In genomic region chr12:32679091-32679909, GRCh38 we compare ENCODE assay signal across 8 cellular contexts. TPM values are rescaled to one million over a fixed set of nuclear protein-coding genes. Genes with fewer than 3 reads are reported as not detected.
DNase-seq lines count a peak whose midpoint lies in the region; ATAC-seq, FAIRE-seq and TF ChIP-seq lines count a peak whose summit lies in the region.

DNM1L (plus strand) TSS chr12:32679301; CDS start chr12:32679364, 63 bp downstream.

- FAIRE-seq in endometrium (lab: Jason Lieb, UNC): peak; percentile 80

- 0 out of 2 replicates have a peak within 1 kb of the TSS, but pooled peaks have one; percentile 39 for H2AFZ ChIP-seq in OCI-LY1 (ENCODE audit: low read length)

- H3K9me3 Mint-ChIP-seq in Calu3 (ENCODE audit: low read depth, unreplicated experiment) (no peaks in the 10 kb centered on the region), mesothelial cell of epicardium (no peaks in the 10 kb centered on the region)

- no peaks in the 10 kb centered on the region for H3K9me2 ChIP-seq in OCI-LY1 (ENCODE audit: low read depth, low read length)

- H3K4me1 Mint-ChIP-seq in Calu3 (ENCODE audit: low read depth, unreplicated experiment): peaks cover 9% of the 10 kb centered on the region
- H3K4me1 Mint-ChIP-seq in mesothelial cell of epicardium: peaks cover 21% of the 10 kb centered on the region

- BruUV-seq in Calu3 (replicated peaks; lab: Mats Ljungman, UMichigan): no TSS peak

- peaks cover 18% of the 10 kb centered on the region for H3K36me3 Mint-ChIP-seq in Calu3 (ENCODE audit: insufficient read depth, unreplicated experiment)
- H3K36me3 Mint-ChIP-seq in mesothelial cell of epicardium: no peaks in the 10 kb centered on the region

- H3K9ac ChIP-seq in HUES64 (ENCODE audit: low read depth, low read length): peak within 1 kb of the TSS; percentile 83
- H3K9ac ChIP-seq in OCI-LY1 (ENCODE audit: low read length): peak within 1 kb of the TSS; percentile 80

- H3K4me3 Mint-ChIP-seq in Calu3 (ENCODE audit: low read depth, unreplicated experiment) (peak within 1 kb of the TSS; percentile 75), mesothelial cell of epicardium (peak within 1 kb of the TSS; percentile 86)

- no peaks in the 10 kb centered on the region for H3K27me3 Mint-ChIP-seq in Calu3 (ENCODE audit: unreplicated experiment)
- H3K27me3 Mint-ChIP-seq in mesothelial cell of epicardium (ENCODE audit: low read depth): no peaks in the 10 kb centered on the region

- intact Hi-C loops in Calu3 (cut with micrococcal nuclease; ENCODE audit: unreplicated experiment): no loop called here

- H3K27ac Mint-ChIP-seq in Calu3 (ENCODE audit: unreplicated experiment): peak within 1 kb of the TSS; percentile 65
- peak within 1 kb of the TSS; percentile 95 for H3K27ac Mint-ChIP-seq in mesothelial cell of epicardium

- H3F3A ChIP-seq in OCI-LY1 (ENCODE audit: insufficient read depth, low read length): no peaks in the 10 kb centered on the region

- under 1% methylated on average over 76 of the region's 76 CpGs for WGBS in HUES64

- DNase-seq in Calu3: peak; percentile 96
- DNase-seq in activated CD8-positive, alpha-beta memory T cell treated with anti-CD3 and anti-CD28 coated beads, Interleukin-2, amount 50 U/mL, for 4 hours: peak; percentile 92
- peak; percentile 93 for DNase-seq in mesothelial cell of epicardium (ENCODE audit: low spot score in 2 of 2, unreplicated experiment in 2 of 2)
- DNase-seq in stimulated activated CD8-positive, alpha-beta memory T cell treated with anti-CD3 and anti-CD28 coated beads, Interleukin-15, amount 100 ng/mL, for 48 hours (ENCODE audit: low read depth in 2 of 2): peak; percentile 87 to 90

- peak within 1 kb of the TSS; percentile 76; the same call in 1 of the 2 replicates for H3K27ac ChIP-seq in HUES64 (ENCODE audit: low read depth, low read length)
- H3K27ac ChIP-seq in OCI-LY1 (ENCODE audit: low read depth, low read length, poor library complexity, severe bottlenecking): peak within 1 kb of the TSS; percentile 32

- H4K20me1 ChIP-seq in OCI-LY1 (ENCODE audit: insufficient read depth, low read length): no peaks in the 10 kb centered on the region

- H3K36me3 ChIP-seq in HUES64 (ENCODE audit: insufficient read depth, low read length) (peaks cover 6% of the 10 kb centered on the region; the same call in 1 of the 2 replicates), OCI-LY1 (ENCODE audit: insufficient read depth, low read length) (peaks cover 4% of the 10 kb centered on the region; the same call in 1 of the 2 replicates)

- H3K4me2 ChIP-seq in OCI-LY1 (ENCODE audit: low read length): peak within 1 kb of the TSS; percentile 98

- H3K9me3 ChIP-seq in HUES64 (ENCODE audit: insufficient read depth, low read depth, low read length) (no peaks in the 10 kb centered on the region), OCI-LY1 (ENCODE audit: low read length) (no peaks in the 10 kb centered on the region)

- peaks cover 43% of the 10 kb centered on the region for H3K79me2 ChIP-seq in OCI-LY1 (ENCODE audit: insufficient read depth, low read length)

- CTCF ChIA-PET in Calu3 (lab: Charles Lee): no interaction called here

- ATAC-seq in GM21447 (IDR thresholded peaks at IDR 0.05; ENCODE audit: unreplicated experiment): peak; percentile 95

- TF ChIP-seq CTCF in Calu3 (IDR thresholded peaks at IDR 0.05; ENCODE audit: unreplicated experiment) (no peak), OCI-LY1 (IDR thresholded peaks at IDR 0.05; ENCODE audit: low read length) (no peak), mesothelial cell of epicardium (IDR thresholded peaks at IDR 0.05; ENCODE audit: unreplicated experiment) (no peak)

- H3K27me3 ChIP-seq in HUES64 (ENCODE audit: insufficient read depth, low read length) (no peaks in the 10 kb centered on the region), OCI-LY1 (ENCODE audit: insufficient read depth, low read length) (no peaks in the 10 kb centered on the region)

- H3K4me1 ChIP-seq in HUES64 (ENCODE audit: insufficient read depth, low read length): peaks cover 12% of the 10 kb centered on the region
- peaks cover 38% of the 10 kb centered on the region for H3K4me1 ChIP-seq in OCI-LY1 (ENCODE audit: insufficient read depth, low read length, severe bottlenecking)

- H3K4me3 ChIP-seq in HUES64 (ENCODE audit: low read length) (peak within 1 kb of the TSS; percentile 74), OCI-LY1 (ENCODE audit: low read depth, low read length, poor library complexity, severe bottlenecking) (peak within 1 kb of the TSS; percentile 79)

RNA-seq across cellular contexts. Expression of gene DNM1L, which starts in this region (rescaled TPM):
- total RNA-seq in Calu3 (2022): 74.6 and 77.3 TPM in 2 replicates
- polyA plus RNA-seq in HUES64 (2013, experiment 1 of 2): 52.7 TPM
- polyA plus RNA-seq in HUES64 (2013, experiment 2 of 2): 62.3 TPM
- 84.7 to 88.9 TPM (median 86.9 TPM) in 3 replicates for total RNA-seq in mesothelial cell of epicardium

Comparison
In these comparisons a context has a peak if more than half of its experiments do, and no peak if none do; other contexts are left out.
1. Peak in every context shown above with its lines: DNase-seq, ATAC-seq, H3K4me3 ChIP-seq and H3K27ac ChIP-seq.